Comparison of ENCODE assay signal across 26 cellular contexts in genomic region chrX:13845721-13846378, GRCh38. TPM values are rescaled to one million over a fixed set of nuclear protein-coding genes. Genes with fewer than 3 reads are reported as not detected.
DNase-seq lines count a peak whose midpoint lies in the region; ATAC-seq and TF ChIP-seq lines count a peak whose summit lies in the region.
"Had no signal": no experiment of that assay in that cellular context is flagged by ENCODE, and none has a peak within 500 bp of the region (broad histone marks: within the 10 kb centered on the region; RNA-seq: fewer than 3 reads in every experiment).

No MANE protein-coding gene starts in this region.

- no peak overlapping the region for H3K27ac ChIP-seq in HEK293 (ENCODE audit: extremely low read depth, low read depth, low read length)
- peak overlapping the region; percentile 31 to 38 for H3K27ac ChIP-seq in breast epithelium
- H3K27ac ChIP-seq: lower lobe of right lung, sigmoid colon had no signal

- H3K27me3 ChIP-seq in breast epithelium (peaks cover 0 to 30% of the 10 kb centered on the region in 2 donors), skeletal muscle satellite cell (ENCODE audit: control insufficient read depth, insufficient read depth, low read length) (no peaks in the 10 kb centered on the region)
- H3K27me3 ChIP-seq: sigmoid colon had no signal

- H3K4me1 ChIP-seq in HEK293 (ENCODE audit: control insufficient read depth, insufficient read depth, low read length), result no peaks in the 10 kb centered on the region
- no peaks in the 10 kb centered on the region for H3K4me1 ChIP-seq in breast epithelium
- peaks cover 10% of the 10 kb centered on the region for H3K4me1 ChIP-seq in skeletal muscle satellite cell (ENCODE audit: control insufficient read depth, insufficient read depth, low read length)
- H3K4me1 ChIP-seq: lower lobe of right lung, sigmoid colon had no signal

- peak overlapping the region; percentile 26 for H3K4me2 ChIP-seq in skeletal muscle satellite cell (ENCODE audit: low read length)

- no peak overlapping the region for H3K9ac ChIP-seq in skeletal muscle satellite cell (ENCODE audit: low read depth, low read length)

- H3K9me3 ChIP-seq in HEK293 (ENCODE audit: control insufficient read depth, insufficient read depth, low read depth, low read length), result no peaks in the 10 kb centered on the region; the same call in 1 of the 2 replicates
- H3K9me3 ChIP-seq in breast epithelium, result no peaks in the 10 kb centered on the region
- no peaks in the 10 kb centered on the region for H3K9me3 ChIP-seq in skeletal muscle satellite cell (replicated peaks; ENCODE audit: low read length)
- H3K9me3 ChIP-seq: lower lobe of right lung, sigmoid colon had no signal

- ATAC-seq in HG02623 (IDR thresholded peaks at IDR 0.05; ENCODE audit: unreplicated experiment) (no peak), GM19395 (IDR thresholded peaks at IDR 0.05; ENCODE audit: unreplicated experiment) (no peak), GM21576 (IDR thresholded peaks at IDR 0.05; ENCODE audit: unreplicated experiment) (no peak)
- ATAC-seq: activated naive CD4-positive, alpha-beta T cell treated with anti-CD3 and anti-CD28 coated beads, Interleukin-2, amount 50 U/mL, for 72 hours; activated T-helper 17 cell treated with anti-CD3 and anti-CD28 coated beads, Interleukin-2, amount 50 U/mL, for 72 hours; lower lobe of right lung; WTC11 had no signal

- intact Hi-C loops in breast epithelium (cut with DNase I; ENCODE audit: low total_unique reads), result no loop called here

- POLR2A ChIA-PET in HEK293 (lab: Yijun Ruan, JAX), result no interaction called here

- peak in 1 of 2 donors; percentile 82 for DNase-seq in breast epithelium (ENCODE audit: low spot score in 2 of 2)
- peak; percentile 8 for DNase-seq in fibroblast of villous mesenchyme (ENCODE audit: low read depth)
- DNase-seq in D341Med (ENCODE audit: low spot score), result no peak
- DNase-seq: activated CD8-positive, alpha-beta memory T cell treated with anti-CD3 and anti-CD28 coated beads, Interleukin-2, amount 50 U/mL, for 48 hours; effector CD8-positive, alpha-beta T cell; erythroblast; GOT3; Karpas-422; lower lobe of right lung; NCI-H1105 treated with DMSO at 0.1 percent for 48 hours; NCI-H2081 treated with DMSO at 0.1 percent for 48 hours; NCI-H446; SHP77; sigmoid colon; stimulated activated CD8-positive, alpha-beta memory T cell treated with anti-CD3 and anti-CD28 coated beads, Interleukin-4, amount 100 ng/mL, for 48 hours; T1000; trophoblast cell had no signal

- no peak overlapping the region for H3K4me3 ChIP-seq in HEK293 (ENCODE audit: low read depth, low read length)
- H3K4me3 ChIP-seq in breast epithelium, result no peak overlapping the region
- no peak overlapping the region for H3K4me3 ChIP-seq in fibroblast of villous mesenchyme (ENCODE audit: low read depth, low read length)
- no peak overlapping the region for H3K4me3 ChIP-seq in skeletal muscle satellite cell (ENCODE audit: low read length)
- H3K4me3 ChIP-seq: lower lobe of right lung, sigmoid colon had no signal

- TF ChIP-seq CTCF in HEK293 (tag by site-specific recombination; IDR thresholded peaks at IDR 0.05) (no peak), breast epithelium (IDR thresholded peaks at IDR 0.05) (no peak), fibroblast of villous mesenchyme (IDR thresholded peaks at IDR 0.05; ENCODE audit: insufficient read depth, low read depth, low read length) (no peak)

- no peak for TF ChIP-seq POLR2A in breast epithelium (IDR thresholded peaks at IDR 0.05)

- CTCF ChIA-PET in HEK293 (lab: Yijun Ruan, JAX), result interaction anchor here (0.7 kb wide), 2 partner anchors 183 to 1953 kb away, joined by 3 read pairs; no protein-coding TSS in a partner anchor

- H3K36me3 ChIP-seq in HEK293 (ENCODE audit: control insufficient read depth in 2 of 2, insufficient read depth in 1 of 2, low read length in 2 of 2), result no peaks in the 10 kb centered on the region
- H3K36me3 ChIP-seq in breast epithelium, result no peaks in the 10 kb centered on the region
- H3K36me3 ChIP-seq in skeletal muscle satellite cell (ENCODE audit: insufficient read depth, low read length), result no peaks in the 10 kb centered on the region
- H3K36me3 ChIP-seq: lower lobe of right lung, sigmoid colon had no signal

TF ChIP-seq in HEK293, 187 proteins besides CTCF, POLR2A, EP300 and RAD21:
- TF ChIP-seq ZXDB (tag by site-specific recombination; IDR thresholded peaks at IDR 0.05) (no peak), EGR2 (tag by site-specific recombination; IDR thresholded peaks at IDR 0.05; ENCODE audit: low read depth) (peak; percentile 96), PRDM6 (tag by site-specific recombination; IDR thresholded peaks at IDR 0.05) (no peak), PRDM1 (tag by site-specific recombination; IDR thresholded peaks at IDR 0.05) (0 out of 2 replicates have a peak, but pooled peaks have one; percentile 36), MYNN (tag by site-specific recombination; IDR thresholded peaks at IDR 0.05; ENCODE audit: borderline replicate concordance) (no peak), ZNF561 (tag by site-specific recombination; IDR thresholded peaks at IDR 0.05; ENCODE audit: borderline replicate concordance) (no peak), ZFHX2 (tag by site-specific recombination; conservative IDR thresholded peaks at IDR 0.05) (peak; percentile 95), ZNF335 (tag by site-specific recombination; conservative IDR thresholded peaks at IDR 0.05) (no peak)
- TF ChIP-seq, protein P1, sequence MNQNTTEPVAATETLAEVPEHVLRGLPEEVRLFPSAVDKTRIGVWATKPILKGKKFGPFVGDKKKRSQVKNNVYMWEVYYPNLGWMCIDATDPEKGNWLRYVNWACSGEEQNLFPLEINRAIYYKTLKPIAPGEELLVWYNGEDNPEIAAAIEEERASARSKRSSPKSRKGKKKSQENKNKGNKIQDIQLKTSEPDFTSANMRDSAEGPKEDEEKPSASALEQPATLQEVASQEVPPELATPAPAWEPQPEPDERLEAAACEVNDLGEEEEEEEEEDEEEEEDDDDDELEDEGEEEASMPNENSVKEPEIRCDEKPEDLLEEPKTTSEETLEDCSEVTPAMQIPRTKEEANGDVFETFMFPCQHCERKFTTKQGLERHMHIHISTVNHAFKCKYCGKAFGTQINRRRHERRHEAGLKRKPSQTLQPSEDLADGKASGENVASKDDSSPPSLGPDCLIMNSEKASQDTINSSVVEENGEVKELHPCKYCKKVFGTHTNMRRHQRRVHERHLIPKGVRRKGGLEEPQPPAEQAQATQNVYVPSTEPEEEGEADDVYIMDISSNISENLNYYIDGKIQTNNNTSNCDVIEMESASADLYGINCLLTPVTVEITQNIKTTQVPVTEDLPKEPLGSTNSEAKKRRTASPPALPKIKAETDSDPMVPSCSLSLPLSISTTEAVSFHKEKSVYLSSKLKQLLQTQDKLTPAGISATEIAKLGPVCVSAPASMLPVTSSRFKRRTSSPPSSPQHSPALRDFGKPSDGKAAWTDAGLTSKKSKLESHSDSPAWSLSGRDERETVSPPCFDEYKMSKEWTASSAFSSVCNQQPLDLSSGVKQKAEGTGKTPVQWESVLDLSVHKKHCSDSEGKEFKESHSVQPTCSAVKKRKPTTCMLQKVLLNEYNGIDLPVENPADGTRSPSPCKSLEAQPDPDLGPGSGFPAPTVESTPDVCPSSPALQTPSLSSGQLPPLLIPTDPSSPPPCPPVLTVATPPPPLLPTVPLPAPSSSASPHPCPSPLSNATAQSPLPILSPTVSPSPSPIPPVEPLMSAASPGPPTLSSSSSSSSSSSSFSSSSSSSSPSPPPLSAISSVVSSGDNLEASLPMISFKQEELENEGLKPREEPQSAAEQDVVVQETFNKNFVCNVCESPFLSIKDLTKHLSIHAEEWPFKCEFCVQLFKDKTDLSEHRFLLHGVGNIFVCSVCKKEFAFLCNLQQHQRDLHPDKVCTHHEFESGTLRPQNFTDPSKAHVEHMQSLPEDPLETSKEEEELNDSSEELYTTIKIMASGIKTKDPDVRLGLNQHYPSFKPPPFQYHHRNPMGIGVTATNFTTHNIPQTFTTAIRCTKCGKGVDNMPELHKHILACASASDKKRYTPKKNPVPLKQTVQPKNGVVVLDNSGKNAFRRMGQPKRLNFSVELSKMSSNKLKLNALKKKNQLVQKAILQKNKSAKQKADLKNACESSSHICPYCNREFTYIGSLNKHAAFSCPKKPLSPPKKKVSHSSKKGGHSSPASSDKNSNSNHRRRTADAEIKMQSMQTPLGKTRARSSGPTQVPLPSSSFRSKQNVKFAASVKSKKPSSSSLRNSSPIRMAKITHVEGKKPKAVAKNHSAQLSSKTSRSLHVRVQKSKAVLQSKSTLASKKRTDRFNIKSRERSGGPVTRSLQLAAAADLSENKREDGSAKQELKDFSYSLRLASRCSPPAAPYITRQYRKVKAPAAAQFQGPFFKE (tag by site-specific recombination; IDR thresholded peaks at IDR 0.05; ENCODE audit: borderline replicate concordance), result no peak

RNA-seq across cellular contexts. Expression of gene GPM6B, which starts 29.0 kb away (rescaled TPM):
- 10 to 100 TPM in 2 of 3 donors, 1 to 10 TPM in 1; 3.4 to 81.7 (median 35.7) TPM for total RNA-seq in breast epithelium
- total RNA-seq in fibroblast of villous mesenchyme, result under 0.01 and 1.3 TPM in 2 replicates
- 2.5 and 44.1 TPM in 2 replicates for total RNA-seq in skeletal muscle satellite cell (2012; rRNA removed)
- total RNA-seq: activated naive CD4-positive, alpha-beta T cell treated with anti-CD3 and anti-CD28 coated beads, Interleukin-2, amount 50 U/mL, for 72 hours; activated T-helper 17 cell treated with anti-CD3 and anti-CD28 coated beads, Interleukin-2, amount 50 U/mL, for 72 hours; OCI-LY7 had no signal
